In genomic region chr2:183998797-183999190, GRCh38 we compare ENCODE assay signal across 18 cellular contexts.
A peak's percentile ranks its signal among the peaks of the same experiment; 100 is the strongest.
DNase-seq lines count a peak whose midpoint lies in the region; ATAC-seq, FAIRE-seq and TF ChIP-seq lines count a peak whose summit lies in the region.
"Had no signal": no experiment of that assay in that cellular context is flagged by ENCODE, and none has a peak within 500 bp of the region (broad histone marks: within the 10 kb centered on the region; RNA-seq: fewer than 3 reads in every experiment).

No MANE protein-coding gene starts in this region.

- no peaks in the 10 kb centered on the region for H3K36me3 Mint-ChIP-seq in stimulated activated naive B cell treated with anti-CD40 and anti-IgM and Interleukin-4, amounts not matched to agents 10 μg/mL and 1 μg/mL and 100 μg/mL, for 72 hours
- H3K36me3 Mint-ChIP-seq: activated naive CD8-positive, alpha-beta T cell had no signal

- in situ Hi-C loops in HepG2 (cut with HindIII; ENCODE audit: extremely low pct_ligation_motif_present, low pct_unique_long_range_greater_than_20kb) = no loop called here

- H3K36me3 ChIP-seq in HepG2 (replicated peaks in 1 of 2; ENCODE audit: control insufficient read depth in 1 of 2, insufficient read depth in 2 of 2, low read length in 2 of 2) = no peaks in the 10 kb centered on the region
- no peaks in the 10 kb centered on the region for H3K36me3 ChIP-seq in right lobe of liver

- no peak overlapping the region for H3K4me2 ChIP-seq in HepG2 (ENCODE audit: low read depth, low read length)

- H3K27me3 Mint-ChIP-seq in stimulated activated naive B cell treated with anti-CD40 and anti-IgM and Interleukin-4, amounts not matched to agents 10 μg/mL and 1 μg/mL and 100 μg/mL, for 72 hours = no peaks in the 10 kb centered on the region
- H3K27me3 Mint-ChIP-seq: activated naive CD8-positive, alpha-beta T cell had no signal

- intact Hi-C loops in HepG2 (cut with micrococcal nuclease; ENCODE audit: unreplicated experiment) (no loop called here), right lobe of liver (cut with DNase I) (no loop called here)

- no peaks in the 10 kb centered on the region for H3K4me1 Mint-ChIP-seq in stimulated activated naive B cell treated with anti-CD40 and anti-IgM and Interleukin-4, amounts not matched to agents 10 μg/mL and 1 μg/mL and 100 μg/mL, for 72 hours
- H3K4me1 Mint-ChIP-seq: nephron progenitor cell had no signal

- no peak overlapping the region for H2AFZ ChIP-seq in HepG2 (ENCODE audit: low read length)

- H3K4me3 ChIP-seq in HepG2 (replicated peaks in 1 of 3; ENCODE audit: insufficient read depth in 1 of 3, low read depth in 2 of 3, low read length in 3 of 3) = no peak overlapping the region
- no peak overlapping the region for H3K4me3 ChIP-seq in right lobe of liver

- no TSS peak for BruUV-seq in HepG2 (replicated peaks; lab: Mats Ljungman, UMichigan)

- H3K9me3 ChIP-seq in HepG2 (ENCODE audit: low read length) = no peaks in the 10 kb centered on the region
- no peaks in the 10 kb centered on the region for H3K9me3 ChIP-seq in right lobe of liver

- no peak overlapping the region for H3K4me3 Mint-ChIP-seq in stimulated activated naive B cell treated with anti-CD40 and anti-IgM and Interleukin-4, amounts not matched to agents 10 μg/mL and 1 μg/mL and 100 μg/mL, for 72 hours
- H3K4me3 Mint-ChIP-seq: activated naive CD8-positive, alpha-beta T cell; nephron progenitor cell had no signal

- H3K27me3 ChIP-seq in HepG2 (ENCODE audit: control insufficient read depth in 1 of 2, insufficient read depth in 2 of 2, low read length in 2 of 2) (no peaks in the 10 kb centered on the region), right lobe of liver (no peaks in the 10 kb centered on the region)

- H3K27ac Mint-ChIP-seq in stimulated activated naive B cell treated with anti-CD40 and anti-IgM and Interleukin-4, amounts not matched to agents 10 μg/mL and 1 μg/mL and 100 μg/mL, for 72 hours = no peak overlapping the region
- H3K27ac Mint-ChIP-seq: activated naive CD8-positive, alpha-beta T cell; nephron progenitor cell had no signal

- no peak for TF ChIP-seq RAD21 in HepG2 (CRISPR knock-in tag; IDR thresholded peaks at IDR 0.05)

- H3K9ac ChIP-seq in HepG2 (ENCODE audit: insufficient read depth, low read depth, low read length) = no peak overlapping the region

- H4K20me1 ChIP-seq in HepG2 (ENCODE audit: insufficient read depth, low read length) = no peaks in the 10 kb centered on the region

- ATAC-seq in HepG2 (no peak), right lobe of liver (no peak), HG02759 (IDR thresholded peaks at IDR 0.05; ENCODE audit: unreplicated experiment) (peak; percentile 21), HG03520 (IDR thresholded peaks at IDR 0.05; ENCODE audit: unreplicated experiment) (peak; percentile 7)
- no peak for ATAC-seq in stimulated activated naive B cell treated with anti-CD40 and anti-IgM and Interleukin-4, amounts not matched to agents 10 μg/mL and 1 μg/mL and 100 μg/mL, for 72 hours (replicated peaks)

- DNase-seq in HepG2 (ENCODE audit: low spot score) (no peak), right lobe of liver (no peak), DMS53 treated with DMSO at 0.1 percent for 48 hours (lab: John Stamatoyannopoulos, UW; ENCODE audit: unreplicated experiment) (no peak), cerebellum (ENCODE audit: low spot score) (no peak)
- no peak for DNase-seq in stimulated activated naive B cell treated with anti-CD40 and anti-IgM and Interleukin-4, amounts not matched to agents 10 μg/mL and 1 μg/mL and 100 μg/mL, for 72 hours
- DNase-seq in activated effector memory CD4-positive, alpha-beta T cell treated with anti-CD3 and anti-CD28 coated beads, Interleukin-2, amount 50 U/mL, for 16 hours = no peak
- DNase-seq: activated CD4-positive, alpha-beta T cell treated with anti-CD3 and anti-CD28 coated beads, Interleukin-2, amount 50 U/mL, for 48 hours; foreskin fibroblast; NCI-H146; NCI-H82; nephron progenitor cell; stimulated activated CD4-positive, alpha-beta T cell treated with anti-CD3 and anti-CD28 coated beads, Interleukin-12 subunit alpha, Interleukin-12 subunit beta, amount 100 ng/mL, for 4 hours; SW 1271 had no signal

- no peaks in the 10 kb centered on the region for H3K4me1 ChIP-seq in HepG2 (ENCODE audit: insufficient read depth, low read length)
- H3K4me1 ChIP-seq in right lobe of liver = no peaks in the 10 kb centered on the region

- H3K79me2 ChIP-seq in HepG2 (ENCODE audit: insufficient read depth, low read length) = no peaks in the 10 kb centered on the region

- WGBS in HepG2 (ENCODE audit: low lambda C conversion rate) = 0% methylated on average over 1 of the region's 1 CpG
- WGBS in right lobe of liver (ENCODE audit: insufficient coverage, low coverage, low lambda C conversion rate, missing lambda C conversion rate) = 0% methylated on average over 1 of the region's 1 CpG

- H3K27ac ChIP-seq in HepG2 (ENCODE audit: extremely low read length, insufficient read depth, low read length) (no peak overlapping the region), right lobe of liver (no peak overlapping the region)

- peaks cover 0 to 3% of the 10 kb centered on the region in 2 donors for H3K9me3 Mint-ChIP-seq in stimulated activated naive B cell treated with anti-CD40 and anti-IgM and Interleukin-4, amounts not matched to agents 10 μg/mL and 1 μg/mL and 100 μg/mL, for 72 hours
- H3K9me3 Mint-ChIP-seq: nephron progenitor cell had no signal

- TF ChIP-seq EP300 in HepG2 (IDR thresholded peaks at IDR 0.05; ENCODE audit: low read depth in 2 of 2, low read length in 2 of 2) = no peak
- no peak for TF ChIP-seq EP300 in HepG2 (CRISPR knock-in tag; IDR thresholded peaks at IDR 0.05; ENCODE audit: borderline replicate concordance)

- POLR2A ChIA-PET in HepG2 (lab: Yijun Ruan, JAX) = no interaction called here

- TF ChIP-seq POLR2A in HepG2 (IDR thresholded peaks at IDR 0.05; ENCODE audit: insufficient read depth in 1 of 2, low read depth in 2 of 2, low read length in 2 of 2) = no peak
- TF ChIP-seq POLR2A in right lobe of liver (IDR thresholded peaks at IDR 0.05) = no peak

- FAIRE-seq in HepG2 (lab: Jason Lieb, UNC) = no peak
- FAIRE-seq: A204.1, HTR-8/SVneo had no signal

- CTCF ChIA-PET in HepG2 (lab: Yijun Ruan, JAX; ENCODE audit: low intra/inter-chr PET ratio, low total read pairs) = no interaction called here

- TF ChIP-seq CTCF in HepG2 (CRISPR knock-in tag; IDR thresholded peaks at IDR 0.05) = no peak
- no peak for TF ChIP-seq CTCF in right lobe of liver (IDR thresholded peaks at IDR 0.05)

TF ChIP-seq in HepG2, 621 proteins besides CTCF, POLR2A, EP300 and RAD21:
- peak; percentile 39; the same call in 1 of the 2 replicates for TF ChIP-seq CEBPB (IDR thresholded peaks at IDR 0.05; ENCODE audit: borderline replicate concordance, low read depth, low read length)
- no peak for TF ChIP-seq ZNF496 (CRISPR knock-in tag; IDR thresholded peaks at IDR 0.05; ENCODE audit: insufficient replicate concordance)
TF ChIP-seq in HepG2: peak in this region for 1.

Comparison
In these comparisons a context has a peak if more than half of its experiments do, and no peak if none do; other contexts are left out.
1. ATAC-seq: peak in HG02759 (single experiment) and HG03520 (single experiment); none in HepG2 (single experiment), right lobe of liver (0 of 4) and stimulated activated naive B cell treated with anti-CD40 and anti-IgM and Interleukin-4, amounts not matched to agents 10 μg/mL and 1 μg/mL and 100 μg/mL, for 72 hours (0 of 2).